ENCODE assay signal across 12 cellular contexts in the genomic region with DNA sequence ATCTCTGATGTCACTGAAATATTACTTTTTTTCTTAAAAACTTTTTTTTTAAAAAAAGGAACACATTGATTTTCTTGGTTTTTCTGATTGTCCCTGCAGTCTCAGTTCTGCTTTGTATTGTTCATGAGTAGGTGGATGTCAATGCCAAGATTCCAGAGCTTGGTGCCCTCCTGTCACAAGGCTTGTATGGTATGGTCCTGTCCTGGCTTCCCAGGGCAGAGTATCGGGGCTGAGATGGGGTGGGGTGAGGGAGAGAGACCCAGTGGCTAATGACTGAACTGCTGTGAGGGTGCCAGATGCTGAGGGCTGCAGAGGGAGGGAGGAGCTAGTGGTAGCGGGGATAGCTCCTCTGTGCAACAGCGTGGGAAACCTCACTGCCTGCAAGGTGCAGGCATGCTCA. TPM values are rescaled to one million over a fixed set of nuclear protein-coding genes. Genes with fewer than 3 reads are reported as not detected.
DNase-seq lines count a peak whose midpoint lies in the region; ATAC-seq and TF ChIP-seq lines count a peak whose summit lies in the region.
"Had no signal": no experiment of that assay in that cellular context is flagged by ENCODE, and none has a peak within 500 bp of the region (broad histone marks: within the 10 kb centered on the region; RNA-seq: fewer than 3 reads in every experiment).

No MANE protein-coding gene starts in this region.

- no peak overlapping the region for H3K18ac ChIP-seq in trophoblast cell (ENCODE audit: low read length)

- H2AK5ac ChIP-seq in trophoblast cell (ENCODE audit: low read length): no peak overlapping the region

- H3K4me1 Mint-ChIP-seq in nephron progenitor cell: peaks cover 73% of the 10 kb centered on the region

- no peak overlapping the region for H3K14ac ChIP-seq in trophoblast cell (ENCODE audit: low read length)

- ATAC-seq in GM18861 (IDR thresholded peaks at IDR 0.05; ENCODE audit: unreplicated experiment): no peak

- H3K9ac ChIP-seq in trophoblast cell (ENCODE audit: low read length): no peak overlapping the region

- H2BK12ac ChIP-seq in trophoblast cell (ENCODE audit: low read length): no peak overlapping the region

- H4K91ac ChIP-seq in trophoblast cell (ENCODE audit: low read depth, low read length): no peak overlapping the region

- WGBS in trophoblast cell (ENCODE audit: extremely low coverage, insufficient coverage, insufficient read length): no CpG with 5 or more reads among the region's 3 CpGs

- H3K79me2 ChIP-seq in OCI-LY7 (ENCODE audit: insufficient read depth, low read depth, low read length) (peaks cover 2% of the 10 kb centered on the region; the same call in 1 of the 2 replicates), trophoblast cell (ENCODE audit: control insufficient read depth, insufficient read depth, low read length, poor library complexity) (peaks cover 5% of the 10 kb centered on the region)

- no peak overlapping the region for H2AFZ ChIP-seq in OCI-LY7 (ENCODE audit: low read length)
- no peak overlapping the region for H2AFZ ChIP-seq in trophoblast cell (ENCODE audit: insufficient read depth, low read length, poor library complexity)

- H4K20me1 ChIP-seq in OCI-LY7 (ENCODE audit: insufficient read depth, low read length): no peaks in the 10 kb centered on the region

- H2BK120ac ChIP-seq in trophoblast cell (ENCODE audit: insufficient read depth, low read length, poor library complexity): no peak overlapping the region

- in situ Hi-C loops in GM13976 (cut with MboI; ENCODE audit: low sequenced_read_pairs, unreplicated experiment): no loop called here

- BruUV-seq in OCI-LY7 (replicated peaks; lab: Mats Ljungman, UMichigan): no TSS peak

- H3K4me2 ChIP-seq in OCI-LY7 (ENCODE audit: low read length) (no peak overlapping the region), trophoblast cell (ENCODE audit: low read length) (no peak overlapping the region)

- DNase-seq in GM13976 (ENCODE audit: low spot score): peak; percentile 57
- peak; percentile 36 for DNase-seq in OCI-LY7 (ENCODE audit: low spot score)
- peak; percentile 18 for DNase-seq in nephron progenitor cell
- DNase-seq in activated effector memory CD4-positive, alpha-beta T cell treated with Interleukin-2 at 50 U/mL for 16 hours: no peak
- no peak for DNase-seq in SKM-1 treated with dmso at 0.1 percent for 144 hours (lab: John Stamatoyannopoulos, UW; ENCODE audit: unreplicated experiment)
- no peak for DNase-seq in trophoblast cell
- DNase-seq: adrenal gland, Calu3, OCI-M1 had no signal

- peak overlapping the region; percentile 64 for H3K27ac Mint-ChIP-seq in nephron progenitor cell
- H3K27ac Mint-ChIP-seq: stimulated activated naive CD8-positive, alpha-beta T cell treated with anti-CD3 and anti-CD28 coated beads, Interleukin-15, Interleukin-2, amounts not matched to agents 100 ng/mL and 50 ng/mL, for 24 hours had no signal

- no peak overlapping the region for H2BK5ac ChIP-seq in trophoblast cell (ENCODE audit: low read depth, low read length, poor library complexity)

- no peaks in the 10 kb centered on the region for H3K36me3 ChIP-seq in HEK293 (ENCODE audit: control insufficient read depth in 2 of 2, insufficient read depth in 1 of 2, low read length in 2 of 2)
- H3K36me3 ChIP-seq in OCI-LY7 (ENCODE audit: insufficient read depth, low read length): no peaks in the 10 kb centered on the region
- no peaks in the 10 kb centered on the region for H3K36me3 ChIP-seq in trophoblast cell (ENCODE audit: control insufficient read depth in 1 of 2, insufficient read depth in 2 of 2, low read length in 2 of 2)
- H3K36me3 ChIP-seq: adrenal gland had no signal

- H4K12ac ChIP-seq in trophoblast cell (ENCODE audit: low read depth, low read length): no peak overlapping the region

- peaks cover 8% of the 10 kb centered on the region for H3K79me1 ChIP-seq in trophoblast cell (ENCODE audit: low read length)

- peaks cover 6% of the 10 kb centered on the region for H3K9me3 Mint-ChIP-seq in nephron progenitor cell
- H3K9me3 Mint-ChIP-seq: stimulated activated naive CD8-positive, alpha-beta T cell treated with anti-CD3 and anti-CD28 coated beads, Interleukin-15, Interleukin-2, amounts not matched to agents 100 ng/mL and 50 ng/mL, for 24 hours had no signal

- no peak overlapping the region for H3K4ac ChIP-seq in trophoblast cell (ENCODE audit: low read depth, low read length)

- H3K27me3 Mint-ChIP-seq in nephron progenitor cell (ENCODE audit: low read depth, poor library complexity): peaks cover 6% of the 10 kb centered on the region

- H3K23ac ChIP-seq in trophoblast cell (ENCODE audit: low read length): no peak overlapping the region

- POLR2A ChIA-PET in HEK293 (lab: Yijun Ruan, JAX) (interaction anchor here (1.0 to 1.9 kb wide), 2 partner anchors 14 to 46 kb away, joined by 3 to 7 read pairs; no protein-coding TSS in a partner anchor), OCI-LY7 (lab: Charles Lee) (interaction anchor here (0.7 to 1.6 kb wide), 4 partner anchors 13 to 99 kb away, joined by 3 to 6 read pairs (median 3); no protein-coding TSS in a partner anchor)

- H3K27me3 ChIP-seq in trophoblast cell (ENCODE audit: insufficient read depth, low read length): peaks cover 4% of the 10 kb centered on the region
- H3K27me3 ChIP-seq: adrenal gland had no signal

- peak overlapping the region; percentile 8 for H3K4me3 Mint-ChIP-seq in nephron progenitor cell
- H3K4me3 Mint-ChIP-seq: stimulated activated naive CD8-positive, alpha-beta T cell treated with anti-CD3 and anti-CD28 coated beads, Interleukin-15, Interleukin-2, amounts not matched to agents 100 ng/mL and 50 ng/mL, for 24 hours had no signal

- H4K8ac ChIP-seq in trophoblast cell (ENCODE audit: low read depth, low read length): no peak overlapping the region

- H3K36me3 Mint-ChIP-seq in nephron progenitor cell (ENCODE audit: low read depth): peaks cover 5% of the 10 kb centered on the region

- H3K4me3 ChIP-seq in HEK293 (ENCODE audit: low read depth, low read length): no peak overlapping the region
- no peak overlapping the region for H3K4me3 ChIP-seq in OCI-LY7 (ENCODE audit: low read depth, low read length, poor library complexity, severe bottlenecking)
- H3K4me3 ChIP-seq in trophoblast cell (ENCODE audit: low read depth, low read length): no peak overlapping the region
- H3K4me3 ChIP-seq: adrenal gland had no signal

- TF ChIP-seq CTCF in GM13976 (IDR thresholded peaks at IDR 0.05; ENCODE audit: borderline replicate concordance, control extremely low read depth, extremely low read depth, insufficient read depth, missing control alignments) (no peak), HEK293 (tag by site-specific recombination; IDR thresholded peaks at IDR 0.05) (no peak), OCI-LY7 (conservative IDR thresholded peaks at IDR 0.05; ENCODE audit: low read length) (no peak), nephron progenitor cell (IDR thresholded peaks at IDR 0.05) (no peak)

- CTCF ChIA-PET in HEK293 (lab: Yijun Ruan, JAX): interaction anchor here (0.6 to 1.2 kb wide), 4 partner anchors 9 to 26 kb away, joined by 3 to 6 read pairs (median 6); no protein-coding TSS in a partner anchor
- CTCF ChIA-PET in OCI-LY7 (lab: Charles Lee; ENCODE audit: unreplicated experiment): interaction anchor here (0.7 to 2.2 kb wide), 4 partner anchors 17 to 435 kb away, joined by 3 to 8 read pairs (median 6); no protein-coding TSS in a partner anchor

- H3K9me2 ChIP-seq in OCI-LY7 (ENCODE audit: insufficient read depth, low read length): no peaks in the 10 kb centered on the region

- intact Hi-C loops in OCI-LY7 (cut with micrococcal nuclease; ENCODE audit: unreplicated experiment): no loop called here

- H3K4me1 ChIP-seq in HEK293 (ENCODE audit: control insufficient read depth, insufficient read depth, low read length) (no peaks in the 10 kb centered on the region), OCI-LY7 (ENCODE audit: insufficient read depth, low read length, poor library complexity, severe bottlenecking) (peaks cover 13% of the 10 kb centered on the region), trophoblast cell (ENCODE audit: control insufficient read depth in 1 of 2, insufficient read depth in 2 of 2, low read length in 2 of 2) (peaks cover 10 to 13% of the 10 kb centered on the region in 2 experiments)

- no peak overlapping the region for H3K27ac ChIP-seq in HEK293 (ENCODE audit: extremely low read depth, low read depth, low read length)
- no peak overlapping the region for H3K27ac ChIP-seq in OCI-LY7 (ENCODE audit: low read depth, low read length, poor library complexity, severe bottlenecking)
- H3K27ac ChIP-seq in trophoblast cell (ENCODE audit: low read depth, low read length): no peak overlapping the region

- H3K9me3 ChIP-seq in HEK293 (ENCODE audit: control insufficient read depth, insufficient read depth, low read depth, low read length) (no peaks in the 10 kb centered on the region), OCI-LY7 (ENCODE audit: low read length) (no peaks in the 10 kb centered on the region), trophoblast cell (ENCODE audit: insufficient read depth, low read depth, low read length) (peaks cover 2% of the 10 kb centered on the region)
- H3K9me3 ChIP-seq: adrenal gland had no signal

TF ChIP-seq in HEK293, 187 proteins besides CTCF, POLR2A, EP300 and RAD21 (continues in another document):
- TF ChIP-seq TRIM28 (IDR thresholded peaks at IDR 0.05; ENCODE audit: borderline replicate concordance, low read length): no peak

RNA-seq across cellular contexts. Expression of gene CTDSP2, which starts 4.4 kb away (rescaled TPM):
- total RNA-seq in OCI-LY7 (2014; rRNA removed; shearing (Covaris generic)): 38.8 and 44.2 TPM in 2 replicates
- 118 and 145 TPM in 2 replicates for total RNA-seq in OCI-LY7 (2022)
- 36.3 and 38.7 TPM in 2 replicates for polyA plus RNA-seq in trophoblast cell (2013)

RNA-seq across cellular contexts. Expression of gene AVIL, which starts 32.4 kb away (rescaled TPM):
- total RNA-seq in OCI-LY7 (2014; rRNA removed; shearing (Covaris generic)): 0.23 and 1.2 TPM in 2 replicates
- 1.6 and 2.6 TPM in 2 replicates for total RNA-seq in OCI-LY7 (2022)
- 0.52 and 0.64 TPM in 2 replicates for polyA plus RNA-seq in trophoblast cell (2013)

Comparison
In these comparisons a context has a peak if more than half of its experiments do, and no peak if none do; other contexts are left out.
1. DNase-seq: peak in GM13976 (single experiment), OCI-LY7 (single experiment) and nephron progenitor cell (single experiment); none in activated effector memory CD4-positive, alpha-beta T cell treated with Interleukin-2 at 50 U/mL for 16 hours (single experiment), SKM-1 treated with dmso at 0.1 percent for 144 hours (single experiment) and trophoblast cell (0 of 2).